ENCODE assay signal across 13 cellular contexts in the genomic region with DNA sequence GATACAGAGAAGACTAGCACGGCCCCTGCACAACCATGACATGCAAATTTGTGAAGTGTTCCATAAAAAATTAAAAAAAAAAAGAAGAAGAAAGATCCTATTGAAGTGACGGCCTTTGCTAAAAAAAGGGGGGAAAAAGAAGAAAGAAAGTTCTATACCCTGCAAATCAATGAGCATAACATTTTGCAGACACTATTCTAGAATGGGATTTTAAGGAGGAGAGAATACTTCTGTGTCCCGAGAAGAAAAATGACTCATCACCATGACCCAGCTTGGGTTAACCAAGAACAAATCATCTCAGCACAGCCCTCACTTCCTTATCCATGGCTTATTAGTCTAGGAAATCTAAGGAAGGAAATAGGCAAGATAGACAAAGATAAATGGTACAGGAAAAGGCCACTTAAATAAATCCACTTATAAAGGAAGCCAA. TPM values are rescaled to one million over a fixed set of nuclear protein-coding genes. Genes with fewer than 3 reads are reported as not detected.
DNase-seq lines count a peak whose midpoint lies in the region; ATAC-seq and TF ChIP-seq lines count a peak whose summit lies in the region.
"Had no signal": no experiment of that assay in that cellular context is flagged by ENCODE, and none has a peak within 500 bp of the region (broad histone marks: within the 10 kb centered on the region; RNA-seq: fewer than 3 reads in every experiment).

No MANE protein-coding gene starts in this region.

- peaks cover 8% of the 10 kb centered on the region for H3K4me1 Mint-ChIP-seq in T-helper 2 cell treated with Interferon-gamma antibody and Interleukin-4, amounts not matched to agents 5 μg/mL and 100 μg/mL, for 36 hours (ENCODE audit: low read depth)
- peaks cover 19% of the 10 kb centered on the region for H3K4me1 Mint-ChIP-seq in activated T-helper 1 cell treated with anti-CD3 and anti-CD28 coated beads, Interleukin-12 subunit alpha, Interleukin-12 subunit beta, Interleukin-2, Interleukin-4 antibody, amounts not matched to agents 30 ng/mL and 10 ng/mL and 1 ng/mL, durations not matched to agents 14 hours and 24 hours and 36 hours (ENCODE audit: low read depth)

- H3K79me2 ChIP-seq in fibroblast of lung (ENCODE audit: control insufficient read depth, insufficient read depth, low read length): no peaks in the 10 kb centered on the region

- H3K4me3 Mint-ChIP-seq in T-helper 2 cell treated with Interferon-gamma antibody and Interleukin-4, amounts not matched to agents 5 μg/mL and 100 μg/mL, for 36 hours: no peak overlapping the region
- H3K4me3 Mint-ChIP-seq in activated T-helper 1 cell treated with anti-CD3 and anti-CD28 coated beads, Interleukin-12 subunit alpha, Interleukin-12 subunit beta, Interleukin-2, Interleukin-4 antibody, amounts not matched to agents 30 ng/mL and 10 ng/mL and 1 ng/mL, durations not matched to agents 14 hours and 24 hours and 36 hours: no peak overlapping the region

- H3K27me3 ChIP-seq in fibroblast of lung (ENCODE audit: control insufficient read depth, insufficient read depth, low read length): peaks cover 3% of the 10 kb centered on the region
- H3K27me3 ChIP-seq in upper lobe of left lung: no peaks in the 10 kb centered on the region
- no peaks in the 10 kb centered on the region for H3K27me3 ChIP-seq in aorta (ENCODE audit: control insufficient read depth in 1 of 2, insufficient read depth in 2 of 2, low read length in 1 of 2)
- H3K27me3 ChIP-seq: dorsolateral prefrontal cortex had no signal

- no peak for DNase-seq in T-helper 2 cell treated with Interferon-gamma antibody and Interleukin-4, amounts not matched to agents 5 μg/mL and 100 μg/mL, for 36 hours (ENCODE audit: low spot score)
- DNase-seq in T-helper 2 cell (no peak), RPMI7951 (ENCODE audit: low read depth) (peak; percentile 70), fibroblast of lung (ENCODE audit: low read depth in 2 of 2) (peak; percentile 53 to 81), upper lobe of left lung (no peak), aorta (no peak)
- no peak for DNase-seq in activated T-helper 1 cell treated with anti-CD3 and anti-CD28 coated beads, Interleukin-12 subunit alpha, Interleukin-12 subunit beta, Interleukin-2, Interleukin-4 antibody, amounts not matched to agents 30 ng/mL and 10 ng/mL and 1 ng/mL, durations not matched to agents 14 hours and 24 hours and 36 hours (ENCODE audit: low spot score)
- DNase-seq: activated naive CD4-positive, alpha-beta T cell treated with anti-CD3 and anti-CD28 coated beads, Interleukin-2, amount 50 U/mL, for 16 hours; dorsolateral prefrontal cortex; GF-D8; NCI-H1694 treated with DMSO at 0.1 percent for 48 hours had no signal

- no peak for TF ChIP-seq CTCF in fibroblast of lung (conservative IDR thresholded peaks at IDR 0.05 in 1 of 2, IDR thresholded peaks at IDR 0.05 in 1 of 2; ENCODE audit: low read depth in 1 of 2, low read length in 2 of 2)
- no peak for TF ChIP-seq CTCF in upper lobe of left lung (IDR thresholded peaks at IDR 0.05)

- H3K36me3 ChIP-seq in fibroblast of lung (ENCODE audit: control insufficient read depth, insufficient read depth, low read length) (no peaks in the 10 kb centered on the region), upper lobe of left lung (no peaks in the 10 kb centered on the region), aorta (ENCODE audit: control insufficient read depth in 1 of 2, insufficient read depth in 2 of 2, low read length in 1 of 2) (no peaks in the 10 kb centered on the region)

- intact Hi-C loops in aorta (cut with DNase I): no loop called here
- intact Hi-C loops in activated T-helper 1 cell treated with anti-CD3 and anti-CD28 coated beads, Interleukin-12 subunit alpha, Interleukin-12 subunit beta, Interleukin-2, Interleukin-4 antibody, amounts not matched to agents 30 ng/mL and 10 ng/mL and 1 ng/mL, durations not matched to agents 14 hours and 24 hours and 36 hours (cut with micrococcal nuclease): no loop called here

- no peak overlapping the region for H3K4me2 ChIP-seq in fibroblast of lung (ENCODE audit: extremely low read depth, insufficient read depth, low read length)

- no peak overlapping the region for H2AFZ ChIP-seq in fibroblast of lung (ENCODE audit: low read length)

- H3K9ac ChIP-seq in fibroblast of lung (ENCODE audit: insufficient read depth, low read length): no peak overlapping the region

- H3K4me3 ChIP-seq in fibroblast of lung (replicated peaks in 1 of 4; ENCODE audit: control extremely low read depth in 1 of 4, insufficient read depth in 1 of 4, low read depth in 3 of 4, low read length in 4 of 4) (no peak overlapping the region), upper lobe of left lung (peak overlapping the region in 3 of 4 donors; percentile 6 to 31 (median 16)), aorta (ENCODE audit: low read length in 2 of 2) (no peak overlapping the region)
- H3K4me3 ChIP-seq: dorsolateral prefrontal cortex, skin epidermis had no signal

- no peak for TF ChIP-seq POLR2A in upper lobe of left lung (IDR thresholded peaks at IDR 0.05)

- peak overlapping the region; percentile 37 for H3K27ac Mint-ChIP-seq in T-helper 2 cell treated with Interferon-gamma antibody and Interleukin-4, amounts not matched to agents 5 μg/mL and 100 μg/mL, for 36 hours
- no peak overlapping the region for H3K27ac Mint-ChIP-seq in activated T-helper 1 cell treated with anti-CD3 and anti-CD28 coated beads, Interleukin-12 subunit alpha, Interleukin-12 subunit beta, Interleukin-2, Interleukin-4 antibody, amounts not matched to agents 30 ng/mL and 10 ng/mL and 1 ng/mL, durations not matched to agents 14 hours and 24 hours and 36 hours

- ATAC-seq in upper lobe of left lung (ENCODE audit: low FRiP score in 2 of 2) (peak in 1 of 2 donors; percentile 74), aorta (ENCODE audit: low FRiP score) (no peak), GM21737 (IDR thresholded peaks at IDR 0.05; ENCODE audit: unreplicated experiment) (no peak)

- H3K27me3 Mint-ChIP-seq in T-helper 2 cell treated with Interferon-gamma antibody and Interleukin-4, amounts not matched to agents 5 μg/mL and 100 μg/mL, for 36 hours (ENCODE audit: low read depth): peaks cover 15% of the 10 kb centered on the region
- H3K27me3 Mint-ChIP-seq in activated T-helper 1 cell treated with anti-CD3 and anti-CD28 coated beads, Interleukin-12 subunit alpha, Interleukin-12 subunit beta, Interleukin-2, Interleukin-4 antibody, amounts not matched to agents 30 ng/mL and 10 ng/mL and 1 ng/mL, durations not matched to agents 14 hours and 24 hours and 36 hours (ENCODE audit: insufficient read depth): no peaks in the 10 kb centered on the region

- no peaks in the 10 kb centered on the region for H3K9me3 ChIP-seq in fibroblast of lung (ENCODE audit: control insufficient read depth, insufficient read depth, low read depth, low read length)
- no peaks in the 10 kb centered on the region for H3K9me3 ChIP-seq in upper lobe of left lung
- H3K9me3 ChIP-seq in aorta (ENCODE audit: control insufficient read depth, low read length): peaks cover 3% of the 10 kb centered on the region

- H3K9me3 Mint-ChIP-seq in T-helper 2 cell treated with Interferon-gamma antibody and Interleukin-4, amounts not matched to agents 5 μg/mL and 100 μg/mL, for 36 hours: no peaks in the 10 kb centered on the region
- H3K9me3 Mint-ChIP-seq in activated T-helper 1 cell treated with anti-CD3 and anti-CD28 coated beads, Interleukin-12 subunit alpha, Interleukin-12 subunit beta, Interleukin-2, Interleukin-4 antibody, amounts not matched to agents 30 ng/mL and 10 ng/mL and 1 ng/mL, durations not matched to agents 14 hours and 24 hours and 36 hours: no peaks in the 10 kb centered on the region

- no peaks in the 10 kb centered on the region for H3K36me3 Mint-ChIP-seq in T-helper 2 cell treated with Interferon-gamma antibody and Interleukin-4, amounts not matched to agents 5 μg/mL and 100 μg/mL, for 36 hours (ENCODE audit: low read depth)
- H3K36me3 Mint-ChIP-seq in activated T-helper 1 cell treated with anti-CD3 and anti-CD28 coated beads, Interleukin-12 subunit alpha, Interleukin-12 subunit beta, Interleukin-2, Interleukin-4 antibody, amounts not matched to agents 30 ng/mL and 10 ng/mL and 1 ng/mL, durations not matched to agents 14 hours and 24 hours and 36 hours (ENCODE audit: low read depth): no peaks in the 10 kb centered on the region

- H3K4me1 ChIP-seq in fibroblast of lung (ENCODE audit: control insufficient read depth, extremely low read depth, insufficient read depth, low read length): no peaks in the 10 kb centered on the region
- peaks cover 0 to 15% (median 8%) of the 10 kb centered on the region in 4 donors for H3K4me1 ChIP-seq in upper lobe of left lung
- no peaks in the 10 kb centered on the region for H3K4me1 ChIP-seq in aorta (ENCODE audit: control insufficient read depth in 1 of 2, insufficient read depth in 2 of 2, low read length in 2 of 2)

- H3K27ac ChIP-seq in fibroblast of lung (ENCODE audit: insufficient read depth, low read length) (no peak overlapping the region), upper lobe of left lung (peak overlapping the region in 2 of 4 donors; percentile 46 to 47), aorta (ENCODE audit: low read depth in 1 of 2, low read length in 2 of 2) (no peak overlapping the region)
- H3K27ac ChIP-seq: dorsolateral prefrontal cortex, skin epidermis had no signal

- WGBS in upper lobe of left lung, 2 donors: 53 to 58% methylated on average over 3 of the region's 3 CpGs
- WGBS in aorta, 2 donors: 62 to 68% methylated on average over 3 of the region's 3 CpGs

- no peaks in the 10 kb centered on the region for H4K20me1 ChIP-seq in fibroblast of lung (ENCODE audit: control insufficient read depth, extremely low read depth, insufficient read depth, low read length)

- TF ChIP-seq EP300 in upper lobe of left lung (IDR thresholded peaks at IDR 0.05): peak in 1 of 4 donors; percentile 27

RNA-seq across cellular contexts. Expression of a gene that starts 7.4 kb away (rescaled TPM):
- 2.4 and 3.2 TPM in 2 replicates for total RNA-seq in RPMI7951 (2014; rRNA removed; shearing (Covaris generic))
- total RNA-seq in fibroblast of lung: 8.2 and 12.9 TPM in 2 replicates
- 6.7 and 12.6 TPM in 2 replicates for polyA plus RNA-seq in fibroblast of lung
- 5.9 and 11.0 TPM in 2 replicates for polyA plus RNA-seq in fibroblast of lung (2012)
- 0.82 and 5.2 TPM in 2 replicates for polyA minus RNA-seq in fibroblast of lung (ENCODE audit: low replicate concordance)
- 100 to 1,000 TPM in 2 of 6 donors, 10 to 100 TPM in 4; 83.8 to 150 (median 94.7) TPM for total RNA-seq in upper lobe of left lung
- total RNA-seq in aorta: 10 to 100 TPM; 79.9 to 93.1 TPM
- 10 to 100 TPM; 26.5 to 62.6 TPM for polyA plus RNA-seq in aorta
- total RNA-seq in activated T-helper 1 cell treated with anti-CD3 and anti-CD28 coated beads, Interleukin-12 subunit alpha, Interleukin-12 subunit beta, Interleukin-2, Interleukin-4 antibody, amounts not matched to agents 30 ng/mL and 10 ng/mL and 1 ng/mL, durations not matched to agents 14 hours and 24 hours and 36 hours: 28.0 and 30.3 TPM in 2 replicates

Comparison
In these comparisons a context has a peak if more than half of its experiments do, and no peak if none do; other contexts are left out.
1. DNase-seq: peak in RPMI7951 (single experiment) and fibroblast of lung (2 of 2); none in T-helper 2 cell treated with Interferon-gamma antibody and Interleukin-4, amounts not matched to agents 5 μg/mL and 100 μg/mL, for 36 hours (single experiment), T-helper 2 cell (0 of 5), upper lobe of left lung (0 of 2), aorta (0 of 2) and activated T-helper 1 cell treated with anti-CD3 and anti-CD28 coated beads, Interleukin-12 subunit alpha, Interleukin-12 subunit beta, Interleukin-2, Interleukin-4 antibody, amounts not matched to agents 30 ng/mL and 10 ng/mL and 1 ng/mL, durations not matched to agents 14 hours and 24 hours and 36 hours (single experiment).
2. H3K4me3 ChIP-seq: peak in upper lobe of left lung (3 of 4); none in fibroblast of lung (0 of 4) and aorta (0 of 2).